10 cellular contexts compared by ENCODE assay signal in genomic region chr6:79070206-79070825, GRCh38. TPM values are rescaled to one million over a fixed set of nuclear protein-coding genes. Genes with fewer than 3 reads are reported as not detected.
DNase-seq lines count a peak whose midpoint lies in the region; ATAC-seq lines count a peak whose summit lies in the region.
"Had no signal": no experiment of that assay in that cellular context is flagged by ENCODE, and none has a peak within 500 bp of the region (broad histone marks: within the 10 kb centered on the region; RNA-seq: fewer than 3 reads in every experiment).

No MANE protein-coding gene starts in this region.

- H3K36me3 Mint-ChIP-seq in memory B cell: no peaks in the 10 kb centered on the region

- H3K4me3 Mint-ChIP-seq in memory B cell: peak overlapping the region; percentile 17

- no peaks in the 10 kb centered on the region for H3K9me3 Mint-ChIP-seq in memory B cell

- H3K4me1 Mint-ChIP-seq in memory B cell: peaks cover 16% of the 10 kb centered on the region

- DNase-seq in memory B cell (ENCODE audit: low spot score in 2 of 2) (no peak), H4 (ENCODE audit: low spot score) (no peak), RKO (ENCODE audit: low spot score) (no peak), NCI-H526 treated with DMSO at 0.1 percent for 48 hours (lab: John Stamatoyannopoulos, UW) (no peak)
- no peak for DNase-seq in activated T-cell treated with anti-CD3 and anti-CD28 coated beads, Interleukin-2, amount 50 U/mL, for 1 hour
- DNase-seq: NCI-H187 had no signal

- ATAC-seq in GM18508 (IDR thresholded peaks at IDR 0.05; ENCODE audit: insufficient read depth, unreplicated experiment): peak; percentile 56
- ATAC-seq in GM21619 (IDR thresholded peaks at IDR 0.05; ENCODE audit: unreplicated experiment): peak; percentile 74
- ATAC-seq in HG03457 (IDR thresholded peaks at IDR 0.05; ENCODE audit: unreplicated experiment): peak; percentile 64
- ATAC-seq in memory B cell (ENCODE audit: low read depth): no peak
- ATAC-seq: left lobe of liver had no signal

- H3K27me3 Mint-ChIP-seq in memory B cell: no peaks in the 10 kb centered on the region

- H3K27ac Mint-ChIP-seq in memory B cell: no peak overlapping the region

RNA-seq across cellular contexts. Expression of gene PHIP, which starts 7.7 kb away (rescaled TPM):
- total RNA-seq in H4 (2014; rRNA removed; shearing (Covaris generic)): 10.9 and 14.2 TPM in 2 replicates
